18 cellular contexts compared by ENCODE assay signal in genomic region chr4:172794378-172794777, GRCh38.
DNase-seq lines count a peak whose midpoint lies in the region; ATAC-seq, FAIRE-seq and TF ChIP-seq lines count a peak whose summit lies in the region.
"Had no signal": no experiment of that assay in that cellular context is flagged by ENCODE, and none has a peak within 500 bp of the region (broad histone marks: within the 10 kb centered on the region; RNA-seq: fewer than 3 reads in every experiment).

No MANE protein-coding gene starts in this region.

- CTCF ChIA-PET in H1 (lab: Charles Lee; ENCODE audit: partially characterized antibody), result no interaction called here

- POLR2A ChIA-PET in H1 (lab: Charles Lee; ENCODE audit: partially characterized antibody), result no interaction called here

- H4K20me1 ChIP-seq in H1 (replicated peaks in 1 of 2; ENCODE audit: control insufficient read depth in 1 of 2, insufficient read depth in 2 of 2, low read length in 2 of 2), result no peaks in the 10 kb centered on the region
- H4K20me1 ChIP-seq in MM.1S (ENCODE audit: insufficient read depth, low read length), result no peaks in the 10 kb centered on the region
- H4K20me1 ChIP-seq: BLaER1 had no signal

- no peak overlapping the region for H3K18ac ChIP-seq in H1 (ENCODE audit: extremely low read depth, low read length)

- H3K9ac ChIP-seq in H1 (replicated peaks in 1 of 4; ENCODE audit: extremely low read depth in 1 of 4, low read depth in 3 of 4, low read length in 3 of 4) (no peak overlapping the region), MM.1S (ENCODE audit: low read length) (no peak overlapping the region), kidney (ENCODE audit: low read length in 2 of 2) (no peak overlapping the region)
- H3K9ac ChIP-seq: BLaER1 had no signal

- no peak for TF ChIP-seq RAD21 in H1 (IDR thresholded peaks at IDR 0.05 in 1 of 2, conservative IDR thresholded peaks at IDR 0.05 in 1 of 2; ENCODE audit: low read depth in 2 of 2, low read length in 2 of 2)

- no peak overlapping the region for H2BK120ac ChIP-seq in H1 (replicated peaks; ENCODE audit: low read depth, low read length)

- H3K4me1 Mint-ChIP-seq in neural crest cell, result peaks cover 9% of the 10 kb centered on the region
- H3K4me1 Mint-ChIP-seq: CD4-positive, alpha-beta memory T cell had no signal

- H2BK5ac ChIP-seq in H1 (ENCODE audit: low read depth, low read length), result no peak overlapping the region

- H2AFZ ChIP-seq in H1 (ENCODE audit: low read length) (peak overlapping the region; percentile 95), MM.1S (ENCODE audit: low read length) (no peak overlapping the region)

- no peak overlapping the region for H2BK20ac ChIP-seq in H1 (ENCODE audit: low read length)

- DNase-seq in NCI-H1436 treated with DMSO at 0.1 percent for 48 hours (lab: John Stamatoyannopoulos, UW) (peak; percentile 30), NCI-H1436 (lab: John Stamatoyannopoulos, UW) (no peak), H1 (ENCODE audit: low read depth in 1 of 2, low spot score in 2 of 2) (no peak), neural crest cell (ENCODE audit: low read depth, low spot score) (no peak), adrenal gland (no peak), MM.1S (no peak), kidney (no peak)
- DNase-seq: 8988T; Calu3; CD4-positive, alpha-beta memory T cell; DMS79 treated with DMSO at 0.1 percent for 48 hours; GF-D8; HCEC 1CT had no signal

- WGBS in H1 (ENCODE audit: extremely low coverage in 1 of 2, insufficient coverage in 1 of 2, insufficient read length in 1 of 2, insufficient replicate concordance in 2 of 2, low coverage in 1 of 2, low lambda C conversion rate in 2 of 2, missing lambda C conversion rate in 1 of 2), 2 experiments, result 89% methylated on average over 3 of the region's 3 CpGs; no CpG with 5 or more reads in 1 of the 2 experiments
- WGBS in adrenal gland, 4 donors, result 67 to 77% (median 74%) methylated on average over 3 of the region's 3 CpGs

- H3K23ac ChIP-seq in H1 (ENCODE audit: insufficient read length), result no peak overlapping the region

- H3K4me3 Mint-ChIP-seq in neural crest cell, result no peak overlapping the region
- H3K4me3 Mint-ChIP-seq: CD14-positive monocyte; CD4-positive, alpha-beta memory T cell had no signal

- no peaks in the 10 kb centered on the region for H3F3A ChIP-seq in MM.1S (ENCODE audit: insufficient read depth, low read length)

- H2BK15ac ChIP-seq in H1 (ENCODE audit: low read length), result no peak overlapping the region

- no peak for TF ChIP-seq EP300 in H1 (IDR thresholded peaks at IDR 0.05; ENCODE audit: borderline replicate concordance in 1 of 2, low read depth in 2 of 2, low read length in 2 of 2)

- FAIRE-seq in H1 (lab: Jason Lieb, UNC) (no peak), kidney (lab: Jason Lieb, UNC) (no peak)
- FAIRE-seq: H54 had no signal

- H2AK5ac ChIP-seq in H1 (ENCODE audit: low read depth, low read length), result no peak overlapping the region

- H3K79me2 ChIP-seq in H1 (ENCODE audit: control insufficient read depth in 1 of 2, insufficient read depth in 2 of 2, low read length in 2 of 2) (no peaks in the 10 kb centered on the region), MM.1S (ENCODE audit: low read length) (no peaks in the 10 kb centered on the region)

- TF ChIP-seq CTCF in H1 (IDR thresholded peaks at IDR 0.05; ENCODE audit: control extremely low read depth in 1 of 3, insufficient read depth in 1 of 3, low read depth in 1 of 3, low read length in 3 of 3) (no peak), neural crest cell (conservative IDR thresholded peaks at IDR 0.05) (no peak), adrenal gland (IDR thresholded peaks at IDR 0.05) (no peak), MM.1S (IDR thresholded peaks at IDR 0.05; ENCODE audit: low read length) (no peak), kidney (IDR thresholded peaks at IDR 0.05; ENCODE audit: borderline replicate concordance, extremely low read depth, insufficient read depth) (no peak)

- H3K27ac ChIP-seq in H1 (ENCODE audit: low read depth, low read length), result no peak overlapping the region
- no peak overlapping the region for H3K27ac ChIP-seq in adrenal gland
- no peak overlapping the region for H3K27ac ChIP-seq in MM.1S (ENCODE audit: low read length)
- H3K27ac ChIP-seq in kidney (ENCODE audit: low read depth in 2 of 2, low read length in 2 of 2), result no peak overlapping the region
- H3K27ac ChIP-seq: BLaER1, HL-60 had no signal

- no peak overlapping the region for H4K8ac ChIP-seq in H1 (ENCODE audit: extremely low read depth, insufficient read depth, low read length)

- intact Hi-C loops in adrenal gland (cut with DNase I) (no loop called here), kidney (cut with DNase I) (no loop called here)

- no peak overlapping the region for H2BK12ac ChIP-seq in H1 (ENCODE audit: low read depth, low read length)

- no peak overlapping the region for H3K4ac ChIP-seq in H1 (replicated peaks; ENCODE audit: insufficient read length, low read depth, low read length)

- no peaks in the 10 kb centered on the region for H3K9me3 Mint-ChIP-seq in neural crest cell
- H3K9me3 Mint-ChIP-seq: CD14-positive monocyte had no signal

- H3K4me1 ChIP-seq in H1 (replicated peaks in 1 of 4; ENCODE audit: control insufficient read depth in 3 of 4, insufficient read depth in 4 of 4, low read length in 3 of 4), result no peaks in the 10 kb centered on the region
- H3K4me1 ChIP-seq in adrenal gland (replicated peaks in 1 of 2), result no peaks in the 10 kb centered on the region
- H3K4me1 ChIP-seq in MM.1S (ENCODE audit: low read length), result no peaks in the 10 kb centered on the region
- H3K4me1 ChIP-seq in kidney (ENCODE audit: control insufficient read depth in 1 of 2, insufficient read depth in 1 of 2, low read depth in 1 of 2, low read length in 2 of 2), result no peaks in the 10 kb centered on the region
- H3K4me1 ChIP-seq: BLaER1 had no signal

- no peaks in the 10 kb centered on the region for H3K36me3 Mint-ChIP-seq in neural crest cell (ENCODE audit: low read depth)
- H3K36me3 Mint-ChIP-seq: CD14-positive monocyte; CD4-positive, alpha-beta memory T cell had no signal

- H3K27ac Mint-ChIP-seq in neural crest cell (ENCODE audit: unreplicated experiment), result peak overlapping the region; percentile 2
- H3K27ac Mint-ChIP-seq: CD14-positive monocyte; CD4-positive, alpha-beta memory T cell had no signal

- no peaks in the 10 kb centered on the region for H3K9me3 ChIP-seq in H1 (ENCODE audit: insufficient read depth in 2 of 2, low read depth in 1 of 2, low read length in 1 of 2)
- H3K9me3 ChIP-seq in adrenal gland (replicated peaks in 1 of 3), result no peaks in the 10 kb centered on the region
- H3K9me3 ChIP-seq in MM.1S (replicated peaks; ENCODE audit: insufficient read depth, low read length), result no peaks in the 10 kb centered on the region
- H3K9me3 ChIP-seq in kidney (ENCODE audit: control insufficient read depth in 1 of 2, low read length in 2 of 2), result no peaks in the 10 kb centered on the region
- H3K9me3 ChIP-seq: BLaER1 had no signal

- no peak overlapping the region for H3K56ac ChIP-seq in H1 (replicated peaks; ENCODE audit: insufficient read length, low read depth, low read length)

- no peaks in the 10 kb centered on the region for H3K79me1 ChIP-seq in H1 (ENCODE audit: low read depth, low read length)

- no peaks in the 10 kb centered on the region for H3K23me2 ChIP-seq in H1 (ENCODE audit: low read depth, low read length)

- H3K36me3 ChIP-seq in H1 (ENCODE audit: control insufficient read depth in 2 of 4, insufficient read depth in 4 of 4, low read length in 3 of 4) (no peaks in the 10 kb centered on the region), adrenal gland (replicated peaks in 1 of 2) (no peaks in the 10 kb centered on the region), MM.1S (replicated peaks; ENCODE audit: insufficient read depth, low read length) (no peaks in the 10 kb centered on the region), kidney (ENCODE audit: control insufficient read depth in 1 of 2, insufficient read depth in 2 of 2, low read length in 2 of 2) (no peaks in the 10 kb centered on the region)
- H3K36me3 ChIP-seq: BLaER1 had no signal

- H3K4me2 ChIP-seq in H1 (ENCODE audit: insufficient read depth in 1 of 2, low read depth in 2 of 2, low read length in 2 of 2) (no peak overlapping the region), MM.1S (ENCODE audit: low read depth, low read length) (no peak overlapping the region)
- H3K4me2 ChIP-seq: BLaER1 had no signal

- H4K91ac ChIP-seq in H1 (replicated peaks; ENCODE audit: insufficient read length, low read length), result no peak overlapping the region

- TF ChIP-seq POLR2A in H1 (IDR thresholded peaks at IDR 0.05; ENCODE audit: control extremely low read depth in 1 of 2, low read depth in 2 of 2, low read length in 2 of 2) (no peak), adrenal gland (IDR thresholded peaks at IDR 0.05) (no peak)

- H3K4me3 ChIP-seq in H1 (ENCODE audit: extremely low read depth in 1 of 4, insufficient read depth in 2 of 4, low read depth in 3 of 4, low read length in 4 of 4) (no peak overlapping the region), adrenal gland (no peak overlapping the region), MM.1S (ENCODE audit: low read length) (no peak overlapping the region), kidney (ENCODE audit: low read length in 2 of 2) (no peak overlapping the region)
- H3K4me3 ChIP-seq: BLaER1 had no signal

- H3K9me2 ChIP-seq in MM.1S (replicated peaks; ENCODE audit: insufficient read depth, low read length), result no peaks in the 10 kb centered on the region

- H3K27me3 ChIP-seq in H1 (replicated peaks in 1 of 4; ENCODE audit: control insufficient read depth in 3 of 4, extremely low read depth in 1 of 4, insufficient read depth in 3 of 4, low read length in 3 of 4), result no peaks in the 10 kb centered on the region
- no peaks in the 10 kb centered on the region for H3K27me3 ChIP-seq in adrenal gland
- no peaks in the 10 kb centered on the region for H3K27me3 ChIP-seq in MM.1S (replicated peaks; ENCODE audit: insufficient read depth, low read length)
- H3K27me3 ChIP-seq: BLaER1 had no signal

- H3K27me3 Mint-ChIP-seq in neural crest cell (ENCODE audit: low read depth), result no peaks in the 10 kb centered on the region

- H3K14ac ChIP-seq in H1 (ENCODE audit: insufficient read length), result no peak overlapping the region

- no peak for ATAC-seq in GM19328 (IDR thresholded peaks at IDR 0.05; ENCODE audit: unreplicated experiment)

- H4K5ac ChIP-seq in H1 (ENCODE audit: insufficient read length, low read depth, low read length), result no peak overlapping the region

TF ChIP-seq in H1, 55 proteins besides CTCF, POLR2A, EP300 and RAD21 (continues in another document):
- TF ChIP-seq CTBP2 (IDR thresholded peaks at IDR 0.05; ENCODE audit: borderline replicate concordance, insufficient read depth, insufficient read length, low read length) (no peak), TAF1 (IDR thresholded peaks at IDR 0.05; ENCODE audit: low read depth, low read length) (no peak), RFX5 (IDR thresholded peaks at IDR 0.05; ENCODE audit: borderline replicate concordance, low read depth, low read length) (no peak), TCF12 (IDR thresholded peaks at IDR 0.05; ENCODE audit: low read depth, low read length) (no peak), CBX5 (IDR thresholded peaks at IDR 0.05; ENCODE audit: low read depth, low read length) (no peak), FOSL1 (IDR thresholded peaks at IDR 0.05; ENCODE audit: insufficient read depth, low read depth, low read length) (no peak), CHD2 (IDR thresholded peaks at IDR 0.05; ENCODE audit: low read length) (no peak), CBX8 (IDR thresholded peaks at IDR 0.05; ENCODE audit: borderline replicate concordance, low read depth, low read length) (no peak), CREB1 (IDR thresholded peaks at IDR 0.05) (no peak)
